In genomic region chr7:42082144-42082543, GRCh38 we compare ENCODE assay signal across 13 cellular contexts.
DNase-seq lines count a peak whose midpoint lies in the region; ATAC-seq and TF ChIP-seq lines count a peak whose summit lies in the region.
"Had no signal": no experiment of that assay in that cellular context is flagged by ENCODE, and none has a peak within 500 bp of the region (broad histone marks: within the 10 kb centered on the region; RNA-seq: fewer than 3 reads in every experiment).

No MANE protein-coding gene starts in this region.

- no peak overlapping the region for H3K4me3 ChIP-seq in AG04449 (ENCODE audit: low read depth, low read length)

- peaks cover 2% of the 10 kb centered on the region for H3K9me3 Mint-ChIP-seq in chondrocyte (ENCODE audit: low read depth)
- no peaks in the 10 kb centered on the region for H3K9me3 Mint-ChIP-seq in mesothelial cell of epicardium
- H3K9me3 Mint-ChIP-seq in Calu3 (ENCODE audit: low read depth, unreplicated experiment), result peaks cover 2% of the 10 kb centered on the region

- CTCF ChIA-PET in AG04449 (lab: Yijun Ruan, JAX) (interaction anchor here (0.8 to 1.1 kb wide), 3 partner anchors 8 to 104 kb away, joined by 3 to 4 read pairs (median 3); no protein-coding TSS in a partner anchor), Calu3 (lab: Charles Lee) (no interaction called here)

- H3K36me3 Mint-ChIP-seq in chondrocyte (ENCODE audit: low read depth) (no peaks in the 10 kb centered on the region), mesothelial cell of epicardium (peaks cover 4% of the 10 kb centered on the region), Calu3 (ENCODE audit: insufficient read depth, unreplicated experiment) (no peaks in the 10 kb centered on the region)

- H3K4me1 Mint-ChIP-seq in chondrocyte (ENCODE audit: low read depth), result peaks cover 36% of the 10 kb centered on the region
- peaks cover 55% of the 10 kb centered on the region for H3K4me1 Mint-ChIP-seq in mesothelial cell of epicardium
- no peaks in the 10 kb centered on the region for H3K4me1 Mint-ChIP-seq in Calu3 (ENCODE audit: low read depth, unreplicated experiment)

- DNase-seq in AG04449 (ENCODE audit: low read depth, low spot score) (peak; percentile 54), LHCN-M2 (ENCODE audit: low read depth) (peak; percentile 22), chondrocyte (ENCODE audit: low spot score) (no peak), mesothelial cell of epicardium (ENCODE audit: low spot score in 2 of 2, unreplicated experiment in 2 of 2) (no peak), inferior parietal cortex (ENCODE audit: extremely low spot score) (no peak), Calu3 (no peak), NCI-H748 (lab: John Stamatoyannopoulos, UW; ENCODE audit: unreplicated experiment) (no peak)
- DNase-seq: activated CD8-positive, alpha-beta memory T cell treated with anti-CD3 and anti-CD28 coated beads for 24 hours; cerebellar nuclear complex; NCI-H2171 treated with DMSO at 0.1 percent for 48 hours; stimulated activated CD4-positive, alpha-beta T cell treated with anti-CD3 and anti-CD28 coated beads, Interleukin-15, amount 100 ng/mL, for 24 hours had no signal

- TF ChIP-seq CTCF in AG04449 (IDR thresholded peaks at IDR 0.05; ENCODE audit: insufficient read depth, low read length, missing control alignments) (no peak), chondrocyte (IDR thresholded peaks at IDR 0.05) (no peak), mesothelial cell of epicardium (IDR thresholded peaks at IDR 0.05; ENCODE audit: unreplicated experiment) (no peak), Calu3 (IDR thresholded peaks at IDR 0.05; ENCODE audit: unreplicated experiment) (no peak)

- POLR2A ChIA-PET in AG04449 (lab: Yijun Ruan, JAX), result interaction anchor here (0.6 kb wide), 1 partner anchor 29 kb away, joined by 3 read pairs; no protein-coding TSS in a partner anchor

- no TSS peak for BruUV-seq in Calu3 (replicated peaks; lab: Mats Ljungman, UMichigan)

- H3K27ac Mint-ChIP-seq in chondrocyte (ENCODE audit: unreplicated experiment) (peak overlapping the region; percentile 66), mesothelial cell of epicardium (peak overlapping the region; percentile 66), Calu3 (ENCODE audit: unreplicated experiment) (no peak overlapping the region)

- H3K4me3 Mint-ChIP-seq in chondrocyte (ENCODE audit: unreplicated experiment) (no peak overlapping the region), mesothelial cell of epicardium (no peak overlapping the region), Calu3 (ENCODE audit: low read depth, unreplicated experiment) (no peak overlapping the region)

- intact Hi-C loops in Calu3 (cut with micrococcal nuclease; ENCODE audit: unreplicated experiment), result no loop called here

- H3K27me3 Mint-ChIP-seq in chondrocyte (ENCODE audit: low read depth) (no peaks in the 10 kb centered on the region), mesothelial cell of epicardium (ENCODE audit: low read depth) (no peaks in the 10 kb centered on the region), Calu3 (ENCODE audit: unreplicated experiment) (peaks cover 12% of the 10 kb centered on the region)

- ATAC-seq in GM21737 (IDR thresholded peaks at IDR 0.05; ENCODE audit: unreplicated experiment), result no peak
- ATAC-seq: SK-N-SH treated with all-trans-retinoic acid at 6 μM for 48 hours had no signal

Comparison
In these comparisons a context has a peak if more than half of its experiments do, and no peak if none do; other contexts are left out.
1. DNase-seq: peak in AG04449 (single experiment) and LHCN-M2 (single experiment); none in chondrocyte (single experiment), mesothelial cell of epicardium (0 of 2), inferior parietal cortex (single experiment), Calu3 (single experiment) and NCI-H748 (single experiment).